17 cellular contexts compared by ENCODE assay signal in genomic region chr7:42244828-42245227, GRCh38. TPM values are rescaled to one million over a fixed set of nuclear protein-coding genes. Genes with fewer than 3 reads are reported as not detected.
DNase-seq lines count a peak whose midpoint lies in the region; ATAC-seq, FAIRE-seq and TF ChIP-seq lines count a peak whose summit lies in the region.
"Had no signal": no experiment of that assay in that cellular context is flagged by ENCODE, and none has a peak within 500 bp of the region (broad histone marks: within the 10 kb centered on the region; RNA-seq: fewer than 3 reads in every experiment).

No MANE protein-coding gene starts in this region.

- no peaks in the 10 kb centered on the region for H3K36me3 Mint-ChIP-seq in glutamatergic neuron (ENCODE audit: unreplicated experiment)
- H3K36me3 Mint-ChIP-seq: activated naive CD8-positive, alpha-beta T cell treated with anti-CD3 and anti-CD28 coated beads, Interleukin-2, amount 10 ng/mL, durations not matched to agents 7 days and 5 days; CD14-positive monocyte had no signal

- H3K27ac Mint-ChIP-seq in glutamatergic neuron (ENCODE audit: unreplicated experiment): no peak overlapping the region
- H3K27ac Mint-ChIP-seq: activated CD4-positive, alpha-beta T cell treated with anti-CD3 and anti-CD28 coated beads for 36 hours; activated naive CD8-positive, alpha-beta T cell treated with anti-CD3 and anti-CD28 coated beads, Interleukin-2, amount 10 ng/mL, durations not matched to agents 7 days and 5 days; CD14-positive monocyte; stimulated activated naive CD8-positive, alpha-beta T cell treated with anti-CD3 and anti-CD28 coated beads, Interleukin-15, Interleukin-2, amounts not matched to agents 100 ng/mL and 50 ng/mL, for 24 hours; T-helper 1 cell treated with Interleukin-12 subunit alpha and Interleukin-12 subunit beta and Interleukin-4 antibody, amounts not matched to agents 30 μg/mL and 1 μg/mL, for 36 hours had no signal

- no peaks in the 10 kb centered on the region for H3K4me1 Mint-ChIP-seq in glutamatergic neuron (ENCODE audit: low read depth, unreplicated experiment)
- H3K4me1 Mint-ChIP-seq: activated CD4-positive, alpha-beta T cell treated with anti-CD3 and anti-CD28 coated beads for 36 hours; activated naive CD8-positive, alpha-beta T cell treated with anti-CD3 and anti-CD28 coated beads, Interleukin-2, amount 10 ng/mL, durations not matched to agents 7 days and 5 days; CD14-positive monocyte had no signal

- dilution Hi-C loops in endothelial cell of umbilical vein (cut with MboI; ENCODE audit: extremely low pct_ligation_motif_present, low sequenced_read_pairs): loop anchor here (25.0 kb wide), 1 partner anchor 258 kb away; no protein-coding TSS in a partner anchor

- H3K4me3 Mint-ChIP-seq in glutamatergic neuron (ENCODE audit: unreplicated experiment): no peak overlapping the region
- H3K4me3 Mint-ChIP-seq: activated CD4-positive, alpha-beta T cell treated with anti-CD3 and anti-CD28 coated beads for 36 hours; activated naive CD8-positive, alpha-beta T cell treated with anti-CD3 and anti-CD28 coated beads, Interleukin-2, amount 10 ng/mL, durations not matched to agents 7 days and 5 days; CD14-positive monocyte; stimulated activated naive CD8-positive, alpha-beta T cell treated with anti-CD3 and anti-CD28 coated beads, Interleukin-15, Interleukin-2, amounts not matched to agents 100 ng/mL and 50 ng/mL, for 24 hours; T-helper 1 cell treated with Interleukin-12 subunit alpha and Interleukin-12 subunit beta and Interleukin-4 antibody, amounts not matched to agents 30 μg/mL and 1 μg/mL, for 36 hours had no signal

- no peaks in the 10 kb centered on the region for H3K9me3 Mint-ChIP-seq in glutamatergic neuron (ENCODE audit: unreplicated experiment)
- H3K9me3 Mint-ChIP-seq: activated naive CD8-positive, alpha-beta T cell treated with anti-CD3 and anti-CD28 coated beads, Interleukin-2, amount 10 ng/mL, durations not matched to agents 7 days and 5 days; stimulated activated naive CD8-positive, alpha-beta T cell treated with anti-CD3 and anti-CD28 coated beads, Interleukin-15, Interleukin-2, amounts not matched to agents 100 ng/mL and 50 ng/mL, for 24 hours; T-helper 1 cell treated with Interleukin-12 subunit alpha and Interleukin-12 subunit beta and Interleukin-4 antibody, amounts not matched to agents 30 μg/mL and 1 μg/mL, for 36 hours had no signal

- H3K4me2 ChIP-seq in PC-3 (ENCODE audit: low read length) (0 out of 2 replicates have a peak overlapping the region, but pooled peaks have one; percentile 21), endothelial cell of umbilical vein (ENCODE audit: insufficient read depth, low read length) (peak overlapping the region; percentile 77)

- H3K27me3 Mint-ChIP-seq in glutamatergic neuron (ENCODE audit: unreplicated experiment): no peaks in the 10 kb centered on the region

- H3K9me1 ChIP-seq in endothelial cell of umbilical vein (replicated peaks; ENCODE audit: control insufficient read depth, extremely low read depth, insufficient read depth, low read length): no peaks in the 10 kb centered on the region

- DNase-seq in EL: peak; percentile 73
- DNase-seq in PC-3: peak; percentile 54
- peak; percentile 89 for DNase-seq in endothelial cell of umbilical vein (ENCODE audit: low read depth, low spot score)
- DNase-seq in renal cortical epithelial cell (ENCODE audit: low read depth): peak; percentile 74
- no peak for DNase-seq in glutamatergic neuron
- no peak for DNase-seq in NCI-H69 (lab: John Stamatoyannopoulos, UW)
- DNase-seq in superior temporal gyrus (ENCODE audit: extremely low spot score): no peak
- DNase-seq: activated CD4-positive, alpha-beta T cell treated with anti-CD3 and anti-CD28 coated beads for 36 hours; activated naive CD8-positive, alpha-beta T cell treated with anti-CD3 and anti-CD28 coated beads, Interleukin-2, amount 10 ng/mL, durations not matched to agents 7 days and 5 days; NCI-H2029; NCI-H748 treated with DMSO at 0.1 percent for 48 hours had no signal

- no peaks in the 10 kb centered on the region for H3K9me3 ChIP-seq in PC-3 (ENCODE audit: low read length)
- no peaks in the 10 kb centered on the region for H3K9me3 ChIP-seq in endothelial cell of umbilical vein (replicated peaks; ENCODE audit: control insufficient read depth, insufficient read depth, low read length)

- no peaks in the 10 kb centered on the region for H3K27me3 ChIP-seq in PC-3 (ENCODE audit: low read length)
- H3K27me3 ChIP-seq in endothelial cell of umbilical vein (ENCODE audit: control insufficient read depth in 2 of 2, insufficient read depth in 2 of 2, low read length in 2 of 2): no peaks in the 10 kb centered on the region

- H2AFZ ChIP-seq in PC-3 (ENCODE audit: low read length): no peak overlapping the region
- H2AFZ ChIP-seq in endothelial cell of umbilical vein (ENCODE audit: low read depth, low read length): peak overlapping the region; percentile 97

- no peaks in the 10 kb centered on the region for H3F3A ChIP-seq in PC-3 (ENCODE audit: low read length, unreplicated experiment)

- TF ChIP-seq CTCF in PC-3 (conservative IDR thresholded peaks at IDR 0.05; ENCODE audit: low read depth, low read length) (no peak), endothelial cell of umbilical vein (IDR thresholded peaks at IDR 0.05; ENCODE audit: extremely low read depth in 1 of 2, insufficient read depth in 1 of 2, low read depth in 1 of 2, low read length in 2 of 2) (no peak), glutamatergic neuron (IDR thresholded peaks at IDR 0.05; ENCODE audit: partially characterized antibody, unreplicated experiment) (no peak)

- TF ChIP-seq POLR2A in endothelial cell of umbilical vein (IDR thresholded peaks at IDR 0.05; ENCODE audit: low read depth, low read length): no peak

- intact Hi-C loops in PC-3 (cut with micrococcal nuclease) (no loop called here), endothelial cell of umbilical vein (cut with micrococcal nuclease) (loop anchor here (1.0 kb wide), 1 partner anchor 8 kb away; the partner anchor contains the start of gene GLI3)

- H3K9me2 ChIP-seq in PC-3 (replicated peaks; ENCODE audit: low read length): no peaks in the 10 kb centered on the region

- H3K4me3 ChIP-seq in PC-3 (ENCODE audit: low read length) (no peak overlapping the region), endothelial cell of umbilical vein (replicated peaks in 1 of 3; ENCODE audit: insufficient read depth in 1 of 3, low read depth in 1 of 3, low read length in 3 of 3) (no peak overlapping the region)

- CTCF ChIA-PET in PC-3 (lab: Charles Lee) (interaction anchor here (0.5 kb wide), 1 partner anchor 304 kb away, joined by 3 read pairs; no protein-coding TSS in a partner anchor), endothelial cell of umbilical vein (lab: Charles Lee) (interaction anchor here (0.6 to 1.0 kb wide), 2 partner anchors 21 to 61 kb away, joined by 3 read pairs; no protein-coding TSS in a partner anchor)

- POLR2A ChIA-PET in PC-3 (lab: Charles Lee; ENCODE audit: unreplicated experiment): interaction anchor here (0.5 kb wide), 1 partner anchor 427 kb away, joined by 4 read pairs; no protein-coding TSS in a partner anchor
- POLR2A ChIA-PET in endothelial cell of umbilical vein (lab: Charles Lee): no interaction called here

- H3K36me3 ChIP-seq in PC-3 (ENCODE audit: low read depth, low read length): no peaks in the 10 kb centered on the region
- no peaks in the 10 kb centered on the region for H3K36me3 ChIP-seq in endothelial cell of umbilical vein (ENCODE audit: control insufficient read depth in 2 of 2, extremely low read depth in 1 of 2, insufficient read depth in 2 of 2, low read length in 2 of 2)

- H3K4me1 ChIP-seq in PC-3 (ENCODE audit: insufficient read depth, low read length) (peaks cover 11% of the 10 kb centered on the region), endothelial cell of umbilical vein (ENCODE audit: control insufficient read depth, extremely low read depth, insufficient read depth, low read length) (peaks cover 13% of the 10 kb centered on the region)

- ATAC-seq in PC-3 (peak; percentile 99), GM21737 (IDR thresholded peaks at IDR 0.05; ENCODE audit: unreplicated experiment) (no peak)
- ATAC-seq: activated CD4-positive, alpha-beta T cell treated with anti-CD3 and anti-CD28 coated beads for 36 hours had no signal

- no peak overlapping the region for H3K27ac ChIP-seq in PC-3 (ENCODE audit: low read length)
- peak overlapping the region; percentile 84 for H3K27ac ChIP-seq in endothelial cell of umbilical vein (ENCODE audit: insufficient read depth, low read depth, low read length)

- H3K9ac ChIP-seq in PC-3 (ENCODE audit: low read length) (no peak overlapping the region), endothelial cell of umbilical vein (replicated peaks; ENCODE audit: extremely low read depth, insufficient read depth, low read length) (peak overlapping the region; percentile 28)

- FAIRE-seq in endothelial cell of umbilical vein (lab: Jason Lieb, UNC): peak; percentile 97
- FAIRE-seq: RCC 7860 had no signal

- H3K79me2 ChIP-seq in PC-3 (ENCODE audit: low read length): no peaks in the 10 kb centered on the region
- H3K79me2 ChIP-seq in endothelial cell of umbilical vein (ENCODE audit: control insufficient read depth, insufficient read depth, low read length): no peaks in the 10 kb centered on the region

- H4K20me1 ChIP-seq in PC-3 (ENCODE audit: low read length) (no peaks in the 10 kb centered on the region), endothelial cell of umbilical vein (replicated peaks; ENCODE audit: control insufficient read depth, extremely low read depth, insufficient read depth, low read length) (no peaks in the 10 kb centered on the region)

- BruUV-seq in PC-3 (replicated peaks; lab: Mats Ljungman, UMichigan): no TSS peak
- no TSS peak for BruUV-seq in endothelial cell of umbilical vein (replicated peaks; lab: Mats Ljungman, UMichigan)

TF ChIP-seq in endothelial cell of umbilical vein, 7 proteins besides CTCF, POLR2A, EP300 and RAD21 (continues in another document):
- TF ChIP-seq EZH2 (IDR thresholded peaks at IDR 0.05; ENCODE audit: borderline replicate concordance, low read depth, low read length, severe bottlenecking) (no peak), POLR2AphosphoS5 (IDR thresholded peaks at IDR 0.05; ENCODE audit: insufficient read depth, low read depth, low read length) (peak; percentile 41)

RNA-seq across cellular contexts. Expression of gene GLI3, which starts 7.8 kb away (rescaled TPM):
- total RNA-seq in PC-3 (2014; rRNA removed) (3.5 and 9.6 TPM in 2 replicates), endothelial cell of umbilical vein (24.9 and 30.3 TPM in 2 replicates), renal cortical epithelial cell (0.35 and 1.6 TPM in 2 replicates), glutamatergic neuron (ENCODE audit: unreplicated experiment) (2.9 TPM)
- 5.1 and 6.0 TPM in 2 replicates for polyA plus RNA-seq in endothelial cell of umbilical vein
- polyA plus RNA-seq in endothelial cell of umbilical vein (2011; cell fraction: cytosol; rRNA removed): 5.3 and 5.8 TPM in 2 replicates
- 11.8 and 18.7 TPM in 2 replicates for polyA plus RNA-seq in endothelial cell of umbilical vein (2011; cell fraction: nucleus; rRNA removed)
- 6.0 and 8.6 TPM in 2 replicates for polyA plus RNA-seq in endothelial cell of umbilical vein (2012)
- 28.1 and 30.1 TPM in 2 replicates for polyA minus RNA-seq in endothelial cell of umbilical vein
- polyA minus RNA-seq in endothelial cell of umbilical vein (2011; cell fraction: cytosol; rRNA and poly(A)+ RNA removed): 1.1 TPM
- 32.5 and 40.2 TPM in 2 replicates for polyA minus RNA-seq in endothelial cell of umbilical vein (2011; cell fraction: nucleus; rRNA and poly(A)+ RNA removed)
- total RNA-seq: HT-29 had no signal
- polyA plus RNA-seq: CD14-positive monocyte had no signal

Comparison
In these comparisons a context has a peak if more than half of its experiments do, and no peak if none do; other contexts are left out.
1. DNase-seq: peak in EL (single experiment), PC-3 (single experiment), endothelial cell of umbilical vein (single experiment) and renal cortical epithelial cell (single experiment); none in glutamatergic neuron (single experiment), NCI-H69 (single experiment) and superior temporal gyrus (single experiment).